Comparison of ENCODE assay signal across 17 cellular contexts in the genomic region with DNA sequence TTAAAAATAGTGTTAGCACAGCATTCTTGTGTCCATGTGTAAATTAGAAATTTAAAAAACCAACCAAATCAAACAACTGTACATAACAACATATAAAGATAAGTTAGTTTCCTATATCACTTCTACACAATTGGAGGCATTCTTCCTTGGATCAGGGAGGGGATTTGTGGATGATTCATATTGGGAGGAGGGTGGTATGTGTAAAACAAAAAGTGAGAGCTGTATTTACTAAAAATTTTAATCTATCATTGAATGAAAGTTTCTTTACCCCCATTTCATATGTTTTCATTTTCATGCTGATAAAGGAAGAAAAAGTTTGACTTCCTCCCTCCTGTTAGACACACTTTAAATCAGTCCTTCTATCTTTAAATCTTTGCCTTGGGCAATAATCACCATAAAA.
A peak's percentile ranks its signal among the peaks of the same experiment; 100 is the strongest.
DNase-seq lines count a peak whose midpoint lies in the region; ATAC-seq and TF ChIP-seq lines count a peak whose summit lies in the region.
"Had no signal": no experiment of that assay in that cellular context is flagged by ENCODE, and none has a peak within 500 bp of the region (broad histone marks: within the 10 kb centered on the region; RNA-seq: fewer than 3 reads in every experiment).

No MANE protein-coding gene starts in this region.

- ATAC-seq in DND-41 (ENCODE audit: insufficient read depth, low read depth): no peak
- ATAC-seq: HepG2 had no signal

- H3K4me1 Mint-ChIP-seq in activated T-helper 1 cell treated with anti-CD3 and anti-CD28 coated beads, Interleukin-12 subunit alpha, Interleukin-12 subunit beta, Interleukin-2, Interleukin-4 antibody, amounts not matched to agents 30 ng/mL and 10 ng/mL and 1 ng/mL, durations not matched to agents 14 hours and 24 hours and 36 hours (ENCODE audit: low read depth): peaks cover 18% of the 10 kb centered on the region

- H3K9me3 ChIP-seq in DND-41 (ENCODE audit: insufficient read depth, low read length, severe bottlenecking): peaks cover 9% of the 10 kb centered on the region
- H3K9me3 ChIP-seq: ovary had no signal

- H3K79me2 ChIP-seq in DND-41 (ENCODE audit: insufficient read depth, low read length): no peaks in the 10 kb centered on the region

- H3K27me3 ChIP-seq in DND-41 (ENCODE audit: insufficient read depth, low read length, poor library complexity): no peaks in the 10 kb centered on the region
- H3K27me3 ChIP-seq: ovary, spleen had no signal

- H3K27me3 Mint-ChIP-seq in activated T-helper 1 cell treated with anti-CD3 and anti-CD28 coated beads, Interleukin-12 subunit alpha, Interleukin-12 subunit beta, Interleukin-2, Interleukin-4 antibody, amounts not matched to agents 30 ng/mL and 10 ng/mL and 1 ng/mL, durations not matched to agents 14 hours and 24 hours and 36 hours (ENCODE audit: insufficient read depth): no peaks in the 10 kb centered on the region
- H3K27me3 Mint-ChIP-seq: activated naive CD8-positive, alpha-beta T cell treated with anti-CD3 and anti-CD28 coated beads, Interleukin-2, amount 10 ng/mL, durations not matched to agents 7 days and 5 days had no signal

- peaks cover 6% of the 10 kb centered on the region; the same call in 1 of the 2 replicates for H3K36me3 ChIP-seq in DND-41 (ENCODE audit: insufficient read depth, low read length)
- H3K36me3 ChIP-seq: ovary, spleen had no signal

- peaks cover 2% of the 10 kb centered on the region for H3K36me3 Mint-ChIP-seq in activated T-helper 1 cell treated with anti-CD3 and anti-CD28 coated beads, Interleukin-12 subunit alpha, Interleukin-12 subunit beta, Interleukin-2, Interleukin-4 antibody, amounts not matched to agents 30 ng/mL and 10 ng/mL and 1 ng/mL, durations not matched to agents 14 hours and 24 hours and 36 hours (ENCODE audit: low read depth)

- peak overlapping the region; percentile 68 for H3K27ac Mint-ChIP-seq in activated T-helper 1 cell treated with anti-CD3 and anti-CD28 coated beads, Interleukin-12 subunit alpha, Interleukin-12 subunit beta, Interleukin-2, Interleukin-4 antibody, amounts not matched to agents 30 ng/mL and 10 ng/mL and 1 ng/mL, durations not matched to agents 14 hours and 24 hours and 36 hours
- H3K27ac Mint-ChIP-seq: activated naive CD8-positive, alpha-beta T cell treated with anti-CD3 and anti-CD28 coated beads, Interleukin-2, amount 10 ng/mL, durations not matched to agents 7 days and 5 days; H9 had no signal

- H3K4me1 ChIP-seq in DND-41 (ENCODE audit: insufficient read depth, low read length): peaks cover 23% of the 10 kb centered on the region
- H3K4me1 ChIP-seq: spleen had no signal

- intact Hi-C loops in activated T-helper 1 cell treated with anti-CD3 and anti-CD28 coated beads, Interleukin-12 subunit alpha, Interleukin-12 subunit beta, Interleukin-2, Interleukin-4 antibody, amounts not matched to agents 30 ng/mL and 10 ng/mL and 1 ng/mL, durations not matched to agents 14 hours and 24 hours and 36 hours (cut with micrococcal nuclease): no loop called here

- peaks cover 13% of the 10 kb centered on the region for H3K9me3 Mint-ChIP-seq in activated T-helper 1 cell treated with anti-CD3 and anti-CD28 coated beads, Interleukin-12 subunit alpha, Interleukin-12 subunit beta, Interleukin-2, Interleukin-4 antibody, amounts not matched to agents 30 ng/mL and 10 ng/mL and 1 ng/mL, durations not matched to agents 14 hours and 24 hours and 36 hours

- H3K4me3 ChIP-seq in DND-41 (ENCODE audit: low read depth in 1 of 2, low read length in 2 of 2): no peak overlapping the region
- H3K4me3 ChIP-seq: ovary, spleen had no signal

- no peak overlapping the region for H2AFZ ChIP-seq in DND-41 (ENCODE audit: low read depth, low read length)

- H4K20me1 ChIP-seq in DND-41 (ENCODE audit: insufficient read depth, low read length): no peaks in the 10 kb centered on the region

- TF ChIP-seq CTCF in DND-41 (IDR thresholded peaks at IDR 0.05; ENCODE audit: borderline replicate concordance, extremely low read depth, low read length, poor library complexity, severe bottlenecking): no peak
- TF ChIP-seq CTCF in GM10266 (IDR thresholded peaks at IDR 0.05; ENCODE audit: control insufficient read depth, insufficient read depth, low read depth, missing control alignments): no peak

- H3K9ac ChIP-seq in DND-41 (ENCODE audit: low read depth, low read length): no peak overlapping the region

- no peak overlapping the region for H3K4me3 Mint-ChIP-seq in activated T-helper 1 cell treated with anti-CD3 and anti-CD28 coated beads, Interleukin-12 subunit alpha, Interleukin-12 subunit beta, Interleukin-2, Interleukin-4 antibody, amounts not matched to agents 30 ng/mL and 10 ng/mL and 1 ng/mL, durations not matched to agents 14 hours and 24 hours and 36 hours
- H3K4me3 Mint-ChIP-seq: activated naive CD8-positive, alpha-beta T cell treated with anti-CD3 and anti-CD28 coated beads, Interleukin-2, amount 10 ng/mL, durations not matched to agents 7 days and 5 days; H9 had no signal

- DNase-seq in DND-41 (no peak), HT1080 (ENCODE audit: low read depth) (peak; percentile 62), foreskin melanocyte (peak; percentile 27), GM10266 (ENCODE audit: extremely low spot score) (no peak), C1 segment of cervical spinal cord (lab: John Stamatoyannopoulos, UW) (no peak), NCI-H1694 treated with DMSO at 0.1 percent for 48 hours (lab: John Stamatoyannopoulos, UW) (no peak)
- DNase-seq in activated T-helper 1 cell treated with anti-CD3 and anti-CD28 coated beads, Interleukin-12 subunit alpha, Interleukin-12 subunit beta, Interleukin-2, Interleukin-4 antibody, amounts not matched to agents 30 ng/mL and 10 ng/mL and 1 ng/mL, durations not matched to agents 14 hours and 24 hours and 36 hours (ENCODE audit: low spot score): no peak
- DNase-seq: activated naive CD8-positive, alpha-beta T cell treated with anti-CD3 and anti-CD28 coated beads, Interleukin-2, amount 10 ng/mL, durations not matched to agents 7 days and 5 days; H9; kidney; NCI-H1417 treated with DMSO at 0.1 percent for 48 hours; NCI-H446 treated with DMSO at 0.1 percent for 48 hours; ovary; spleen; stimulated activated naive CD4-positive, alpha-beta T cell had no signal

- no peak overlapping the region for H3K4me2 ChIP-seq in DND-41 (ENCODE audit: insufficient read depth, low read length)

- peak overlapping the region; percentile 3; the same call in 1 of the 2 replicates for H3K27ac ChIP-seq in DND-41 (ENCODE audit: low read length)
- H3K27ac ChIP-seq: C4-2B, ovary, spleen had no signal

Comparison
In these comparisons a context has a peak if more than half of its experiments do, and no peak if none do; other contexts are left out.
1. DNase-seq: peak in HT1080 (single experiment) and foreskin melanocyte (single experiment); none in DND-41 (single experiment), activated T-helper 1 cell treated with anti-CD3 and anti-CD28 coated beads, Interleukin-12 subunit alpha, Interleukin-12 subunit beta, Interleukin-2, Interleukin-4 antibody, amounts not matched to agents 30 ng/mL and 10 ng/mL and 1 ng/mL, durations not matched to agents 14 hours and 24 hours and 36 hours (single experiment), GM10266 (single experiment), C1 segment of cervical spinal cord (0 of 14) and NCI-H1694 treated with DMSO at 0.1 percent for 48 hours (single experiment).